ENCODE assay signal across 1 cellular context in the genomic region with DNA sequence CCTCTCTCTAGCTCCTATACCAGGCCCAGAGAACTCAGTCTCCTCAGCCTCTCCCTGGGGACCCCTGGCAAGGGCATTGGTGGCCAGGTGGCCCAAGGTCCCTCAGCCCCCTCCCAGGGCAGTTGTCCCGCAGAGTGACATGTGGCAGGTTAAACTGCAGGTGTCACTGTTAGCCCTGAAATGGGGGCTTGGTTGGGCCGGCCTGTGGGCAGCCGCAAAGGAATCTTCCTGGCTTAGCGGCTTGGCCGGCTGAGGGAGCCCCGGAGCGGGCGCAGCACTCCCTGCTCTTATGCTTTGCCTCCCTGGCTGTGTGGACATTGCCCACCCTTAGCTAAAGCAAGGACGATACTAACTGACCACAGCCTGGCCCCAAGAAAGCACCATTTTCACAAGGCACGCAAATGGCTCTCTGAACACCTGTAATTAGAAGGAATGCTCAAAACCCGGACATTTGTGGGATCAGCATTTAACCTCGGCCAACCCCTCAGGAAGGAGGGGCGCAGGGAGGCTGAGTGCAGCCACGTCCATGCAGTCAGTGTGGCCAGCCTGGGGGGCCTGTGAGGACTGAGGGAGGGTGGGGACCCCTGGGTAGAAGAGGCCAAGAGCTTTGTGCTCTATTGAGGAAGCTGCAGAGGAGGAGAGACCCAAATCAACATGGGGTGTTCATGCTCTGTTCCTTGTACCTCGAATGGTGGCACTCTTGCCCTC.
TF ChIP-seq lines count a peak whose summit lies in the region.

No MANE protein-coding gene starts in this region.

TF ChIP-seq in HepG2, 621 proteins besides CTCF, POLR2A, EP300 and RAD21 (continued from another document and continues in another):
- TF ChIP-seq, protein P1, sequence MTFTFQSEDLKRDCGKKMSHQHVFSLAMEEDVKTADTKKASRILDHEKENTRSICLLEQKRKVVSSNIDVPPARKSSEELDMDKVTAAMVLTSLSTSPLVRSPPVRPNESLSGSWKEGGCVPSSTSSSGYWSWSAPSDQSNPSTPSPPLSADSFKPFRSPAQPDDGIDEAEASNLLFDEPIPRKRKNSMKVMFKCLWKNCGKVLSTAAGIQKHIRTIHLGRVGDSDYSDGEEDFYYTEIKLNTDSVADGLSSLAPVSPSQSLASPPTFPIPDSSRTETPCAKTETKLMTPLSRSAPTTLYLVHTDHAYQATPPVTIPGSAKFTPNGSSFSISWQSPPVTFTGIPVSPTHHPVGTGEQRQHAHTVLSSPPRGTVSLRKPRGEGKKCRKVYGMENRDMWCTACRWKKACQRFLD (CRISPR knock-in tag; IDR thresholded peaks at IDR 0.05; ENCODE audit: borderline replicate concordance) = no peak
- TF ChIP-seq ZHX2 (IDR thresholded peaks at IDR 0.05; ENCODE audit: low read depth) (no peak), ZHX2 (CRISPR knock-in tag; IDR thresholded peaks at IDR 0.05; ENCODE audit: borderline replicate concordance) (no peak), ERF (CRISPR knock-in tag; IDR thresholded peaks at IDR 0.05) (0 out of 2 replicates have a peak, but pooled peaks have one; percentile 37), ARID5B (CRISPR knock-in tag; IDR thresholded peaks at IDR 0.05) (peak; percentile 27; the same call in 1 of the 2 replicates), THAP11 (CRISPR knock-in tag; IDR thresholded peaks at IDR 0.05) (0 out of 2 replicates have a peak, but pooled peaks have one; percentile 13), SATB2 (CRISPR knock-in tag; IDR thresholded peaks at IDR 0.05) (no peak), ZFP1 (CRISPR knock-in tag; IDR thresholded peaks at IDR 0.05) (no peak), SMC3 (IDR thresholded peaks at IDR 0.05; ENCODE audit: low read length) (peak; percentile 70), ZNF615 (CRISPR knock-in tag; IDR thresholded peaks at IDR 0.05; ENCODE audit: borderline replicate concordance) (no peak), ZNF780A (CRISPR knock-in tag; IDR thresholded peaks at IDR 0.05) (no peak), ZNF160 (CRISPR knock-in tag; IDR thresholded peaks at IDR 0.05) (no peak), RBM39 (IDR thresholded peaks at IDR 0.05; ENCODE audit: low read depth, low read length, poor library complexity, severe bottlenecking) (no peak), NCOA5 (CRISPR knock-in tag; IDR thresholded peaks at IDR 0.05) (no peak), MYPOP (CRISPR knock-in tag; IDR thresholded peaks at IDR 0.05) (peak; percentile 59; the same call in 1 of the 2 replicates), MLX (CRISPR knock-in tag; IDR thresholded peaks at IDR 0.05) (no peak), SSRP1 (CRISPR knock-in tag; IDR thresholded peaks at IDR 0.05) (no peak), ZKSCAN8 (CRISPR knock-in tag; IDR thresholded peaks at IDR 0.05; ENCODE audit: borderline replicate concordance) (no peak), HOXA3 (CRISPR knock-in tag; IDR thresholded peaks at IDR 0.05) (0 out of 2 replicates have a peak, but pooled peaks have one; percentile 14), RBM22 (optimal IDR thresholded peaks at IDR 0.05; ENCODE audit: low read length) (no peak), ZNF224 (CRISPR knock-in tag; IDR thresholded peaks at IDR 0.05) (no peak)
- TF ChIP-seq, protein P2, sequence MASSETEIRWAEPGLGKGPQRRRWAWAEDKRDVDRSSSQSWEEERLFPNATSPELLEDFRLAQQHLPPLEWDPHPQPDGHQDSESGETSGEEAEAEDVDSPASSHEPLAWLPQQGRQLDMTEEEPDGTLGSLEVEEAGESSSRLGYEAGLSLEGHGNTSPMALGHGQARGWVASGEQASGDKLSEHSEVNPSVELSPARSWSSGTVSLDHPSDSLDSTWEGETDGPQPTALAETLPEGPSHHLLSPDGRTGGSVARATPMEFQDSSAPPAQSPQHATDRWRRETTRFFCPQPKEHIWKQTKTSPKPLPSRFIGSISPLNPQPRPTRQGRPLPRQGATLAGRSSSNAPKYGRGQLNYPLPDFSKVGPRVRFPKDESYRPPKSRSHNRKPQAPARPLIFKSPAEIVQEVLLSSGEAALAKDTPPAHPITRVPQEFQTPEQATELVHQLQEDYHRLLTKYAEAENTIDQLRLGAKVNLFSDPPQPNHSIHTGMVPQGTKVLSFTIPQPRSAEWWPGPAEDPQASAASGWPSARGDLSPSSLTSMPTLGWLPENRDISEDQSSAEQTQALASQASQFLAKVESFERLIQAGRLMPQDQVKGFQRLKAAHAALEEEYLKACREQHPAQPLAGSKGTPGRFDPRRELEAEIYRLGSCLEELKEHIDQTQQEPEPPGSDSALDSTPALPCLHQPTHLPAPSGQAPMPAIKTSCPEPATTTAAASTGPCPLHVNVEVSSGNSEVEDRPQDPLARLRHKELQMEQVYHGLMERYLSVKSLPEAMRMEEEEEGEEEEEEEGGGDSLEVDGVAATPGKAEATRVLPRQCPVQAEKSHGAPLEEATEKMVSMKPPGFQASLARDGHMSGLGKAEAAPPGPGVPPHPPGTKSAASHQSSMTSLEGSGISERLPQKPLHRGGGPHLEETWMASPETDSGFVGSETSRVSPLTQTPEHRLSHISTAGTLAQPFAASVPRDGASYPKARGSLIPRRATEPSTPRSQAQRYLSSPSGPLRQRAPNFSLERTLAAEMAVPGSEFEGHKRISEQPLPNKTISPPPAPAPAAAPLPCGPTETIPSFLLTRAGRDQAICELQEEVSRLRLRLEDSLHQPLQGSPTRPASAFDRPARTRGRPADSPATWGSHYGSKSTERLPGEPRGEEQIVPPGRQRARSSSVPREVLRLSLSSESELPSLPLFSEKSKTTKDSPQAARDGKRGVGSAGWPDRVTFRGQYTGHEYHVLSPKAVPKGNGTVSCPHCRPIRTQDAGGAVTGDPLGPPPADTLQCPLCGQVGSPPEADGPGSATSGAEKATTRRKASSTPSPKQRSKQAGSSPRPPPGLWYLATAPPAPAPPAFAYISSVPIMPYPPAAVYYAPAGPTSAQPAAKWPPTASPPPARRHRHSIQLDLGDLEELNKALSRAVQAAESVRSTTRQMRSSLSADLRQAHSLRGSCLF (CRISPR knock-in tag; IDR thresholded peaks at IDR 0.05; ENCODE audit: borderline replicate concordance) = no peak
- TF ChIP-seq, protein P3, sequence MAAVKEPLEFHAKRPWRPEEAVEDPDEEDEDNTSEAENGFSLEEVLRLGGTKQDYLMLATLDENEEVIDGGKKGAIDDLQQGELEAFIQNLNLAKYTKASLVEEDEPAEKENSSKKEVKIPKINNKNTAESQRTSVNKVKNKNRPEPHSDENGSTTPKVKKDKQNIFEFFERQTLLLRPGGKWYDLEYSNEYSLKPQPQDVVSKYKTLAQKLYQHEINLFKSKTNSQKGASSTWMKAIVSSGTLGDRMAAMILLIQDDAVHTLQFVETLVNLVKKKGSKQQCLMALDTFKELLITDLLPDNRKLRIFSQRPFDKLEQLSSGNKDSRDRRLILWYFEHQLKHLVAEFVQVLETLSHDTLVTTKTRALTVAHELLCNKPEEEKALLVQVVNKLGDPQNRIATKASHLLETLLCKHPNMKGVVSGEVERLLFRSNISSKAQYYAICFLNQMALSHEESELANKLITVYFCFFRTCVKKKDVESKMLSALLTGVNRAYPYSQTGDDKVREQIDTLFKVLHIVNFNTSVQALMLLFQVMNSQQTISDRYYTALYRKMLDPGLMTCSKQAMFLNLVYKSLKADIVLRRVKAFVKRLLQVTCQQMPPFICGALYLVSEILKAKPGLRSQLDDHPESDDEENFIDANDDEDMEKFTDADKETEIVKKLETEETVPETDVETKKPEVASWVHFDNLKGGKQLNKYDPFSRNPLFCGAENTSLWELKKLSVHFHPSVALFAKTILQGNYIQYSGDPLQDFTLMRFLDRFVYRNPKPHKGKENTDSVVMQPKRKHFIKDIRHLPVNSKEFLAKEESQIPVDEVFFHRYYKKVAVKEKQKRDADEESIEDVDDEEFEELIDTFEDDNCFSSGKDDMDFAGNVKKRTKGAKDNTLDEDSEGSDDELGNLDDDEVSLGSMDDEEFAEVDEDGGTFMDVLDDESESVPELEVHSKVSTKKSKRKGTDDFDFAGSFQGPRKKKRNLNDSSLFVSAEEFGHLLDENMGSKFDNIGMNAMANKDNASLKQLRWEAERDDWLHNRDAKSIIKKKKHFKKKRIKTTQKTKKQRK (IDR thresholded peaks at IDR 0.05; ENCODE audit: low read length) = no peak
- TF ChIP-seq, protein P4, sequence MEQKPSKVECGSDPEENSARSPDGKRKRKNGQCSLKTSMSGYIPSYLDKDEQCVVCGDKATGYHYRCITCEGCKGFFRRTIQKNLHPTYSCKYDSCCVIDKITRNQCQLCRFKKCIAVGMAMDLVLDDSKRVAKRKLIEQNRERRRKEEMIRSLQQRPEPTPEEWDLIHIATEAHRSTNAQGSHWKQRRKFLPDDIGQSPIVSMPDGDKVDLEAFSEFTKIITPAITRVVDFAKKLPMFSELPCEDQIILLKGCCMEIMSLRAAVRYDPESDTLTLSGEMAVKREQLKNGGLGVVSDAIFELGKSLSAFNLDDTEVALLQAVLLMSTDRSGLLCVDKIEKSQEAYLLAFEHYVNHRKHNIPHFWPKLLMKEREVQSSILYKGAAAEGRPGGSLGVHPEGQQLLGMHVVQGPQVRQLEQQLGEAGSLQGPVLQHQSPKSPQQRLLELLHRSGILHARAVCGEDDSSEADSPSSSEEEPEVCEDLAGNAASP (CRISPR knock-in tag; IDR thresholded peaks at IDR 0.05; ENCODE audit: borderline replicate concordance) = 0 out of 2 replicates have a peak, but pooled peaks have one; percentile 38
